In the genomic region with DNA sequence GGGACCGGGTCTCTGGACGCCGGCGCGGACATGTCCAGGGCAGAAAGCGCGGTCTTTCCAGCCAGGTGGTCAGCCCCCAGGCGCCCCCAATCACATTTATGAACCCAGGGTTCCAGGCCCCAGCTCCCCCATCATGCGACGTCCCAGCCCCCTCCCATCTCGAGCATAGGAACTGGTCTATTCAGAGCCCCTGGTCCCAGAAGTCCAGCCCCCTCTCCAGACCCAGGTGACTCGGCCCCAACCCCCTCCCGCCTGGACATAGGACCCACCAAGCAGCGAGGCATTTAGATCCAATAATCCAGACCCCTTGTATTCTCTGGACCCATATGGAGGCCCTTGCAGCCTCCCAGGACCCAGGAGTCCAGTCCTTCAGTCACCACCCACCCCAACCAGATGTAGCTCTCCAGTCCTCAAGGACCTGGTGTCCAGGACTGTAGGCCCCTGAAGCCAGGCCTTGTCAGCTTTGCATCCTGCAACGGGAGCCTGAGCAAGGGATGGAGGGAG, we compare ENCODE assay signal across 9 cellular contexts. TPM values are rescaled to one million over a fixed set of nuclear protein-coding genes. Genes with fewer than 3 reads are reported as not detected.
A peak's percentile ranks its signal among the peaks of the same experiment; 100 is the strongest.
DNase-seq lines count a peak whose midpoint lies in the region; ATAC-seq, FAIRE-seq and TF ChIP-seq lines count a peak whose summit lies in the region.
"Had no signal": no experiment of that assay in that cellular context is flagged by ENCODE, and none has a peak within 500 bp of the region (broad histone marks: within the 10 kb centered on the region; RNA-seq: fewer than 3 reads in every experiment).

No MANE protein-coding gene starts in this region.

- CTCF ChIA-PET in K562 (lab: Yijun Ruan, JAX; ENCODE audit: low intra/inter-chr PET ratio), result no interaction called here

- H3K4ac ChIP-seq in mesendoderm (ENCODE audit: low read depth, low read length), result no peak overlapping the region

- TF ChIP-seq CTCF in heart left ventricle (IDR thresholded peaks at IDR 0.05) (no peak), K562 (IDR thresholded peaks at IDR 0.05 in 2 of 3, conservative IDR thresholded peaks at IDR 0.05 in 1 of 3; ENCODE audit: insufficient read depth in 2 of 3, low read depth in 1 of 3, low read length in 3 of 3) (no peak), vagina (IDR thresholded peaks at IDR 0.05) (no peak)

- H3K18ac ChIP-seq in mesendoderm (ENCODE audit: low read length), result peak overlapping the region; percentile 7

- H3K27me3 ChIP-seq in heart left ventricle (peaks cover 0 to 25% (median 8%) of the 10 kb centered on the region in 9 donors), K562 (ENCODE audit: control insufficient read depth in 2 of 2, insufficient read depth in 2 of 2, low read length in 2 of 2) (peaks cover 0 to 5% of the 10 kb centered on the region in 2 experiments; a peak in 1 of 5 replicates), mesendoderm (ENCODE audit: insufficient read depth, low read length, poor library complexity) (no peaks in the 10 kb centered on the region), vagina (no peaks in the 10 kb centered on the region)

- TF ChIP-seq RAD21 in K562 (CRISPR knock-in tag; conservative IDR thresholded peaks at IDR 0.05 in 1 of 2, IDR thresholded peaks at IDR 0.05 in 1 of 2), result no peak

- H3K4me3 ChIP-seq in heart left ventricle, result peak overlapping the region; percentile 34 to 67 (median 56)
- H3K4me3 ChIP-seq in K562, result peak overlapping the region; percentile 36; the same call in 1 of the 2 replicates
- no peak overlapping the region for H3K4me3 ChIP-seq in mesendoderm (ENCODE audit: low read length)
- peak overlapping the region; percentile 43 to 64 for H3K4me3 ChIP-seq in vagina

- BruUV-seq in K562 (replicated peaks; lab: Mats Ljungman, UMichigan), result no TSS peak

- H3K9ac ChIP-seq in K562 (ENCODE audit: insufficient read depth in 1 of 2, low read depth in 2 of 2, low read length in 2 of 2) (no peak overlapping the region), mesendoderm (ENCODE audit: low read length) (peak overlapping the region; percentile 54)

- no peak overlapping the region for H4K5ac ChIP-seq in mesendoderm (ENCODE audit: low read length)

- 2% methylated on average over 11 to 15 of the region's 15 CpGs; no CpG with 5 or more reads in 1 of the 4 donors for WGBS in heart left ventricle, 4 donors
- 6% methylated on average over 7 of the region's 15 CpGs for WGBS in K562 (ENCODE audit: insufficient coverage, low coverage, missing lambda C conversion rate)
- WGBS in mesendoderm (ENCODE audit: extremely low coverage, insufficient coverage, low lambda C conversion rate), result no CpG with 5 or more reads among the region's 15 CpGs

- no peak overlapping the region; the same call in 1 of the 2 replicates for H3K4me2 ChIP-seq in K562 (ENCODE audit: insufficient read depth, low read length)
- peak overlapping the region; percentile 72 for H3K4me2 ChIP-seq in mesendoderm (ENCODE audit: low read length)

- no peaks in the 10 kb centered on the region for H3K9me3 ChIP-seq in heart left ventricle
- no peaks in the 10 kb centered on the region for H3K9me3 ChIP-seq in K562 (replicated peaks; ENCODE audit: control insufficient read depth, insufficient read depth, low read depth, low read length)
- H3K9me3 ChIP-seq in vagina, result no peaks in the 10 kb centered on the region

- no peaks in the 10 kb centered on the region for H3K9me1 ChIP-seq in K562 (ENCODE audit: control insufficient read depth, insufficient read depth, low read length)

- POLR2A ChIA-PET in K562 (lab: Yijun Ruan, JAX), result interaction anchor here (0.6 to 1.7 kb wide), 2 partner anchors 11 to 33 kb away, joined by 4 to 9 read pairs; no protein-coding TSS in a partner anchor

- no peaks in the 10 kb centered on the region for H3K79me1 ChIP-seq in mesendoderm (ENCODE audit: low read length)

- in situ Hi-C loops in K562 (cut with MboI), result no loop called here

- H3K79me2 ChIP-seq in K562 (ENCODE audit: control insufficient read depth, insufficient read depth, low read length) (no peaks in the 10 kb centered on the region), mesendoderm (ENCODE audit: control insufficient read depth, insufficient read depth, low read length) (no peaks in the 10 kb centered on the region)

- H2BK120ac ChIP-seq in mesendoderm (ENCODE audit: low read depth, low read length), result no peak overlapping the region

- peak overlapping the region; percentile 42 for H3K56ac ChIP-seq in mesendoderm (ENCODE audit: low read length)

- H3K36me3 ChIP-seq in heart left ventricle, result no peaks in the 10 kb centered on the region
- no peaks in the 10 kb centered on the region for H3K36me3 ChIP-seq in K562 (ENCODE audit: control insufficient read depth, insufficient read depth, low read length)
- H3K36me3 ChIP-seq in mesendoderm (ENCODE audit: control insufficient read depth, insufficient read depth, low read length), result no peaks in the 10 kb centered on the region
- H3K36me3 ChIP-seq in vagina, result no peaks in the 10 kb centered on the region

- intact Hi-C loops in heart left ventricle (cut with DNase I) (no loop called here), Right ventricle myocardium inferior (cut with DNase I) (no loop called here), K562 (cut with micrococcal nuclease) (no loop called here), vagina (cut with DNase I) (no loop called here)

- no peak overlapping the region; the same call in none of the 2 replicates for H2AFZ ChIP-seq in K562 (ENCODE audit: low read depth, low read length)

- no peak overlapping the region for H2BK5ac ChIP-seq in mesendoderm (ENCODE audit: low read length)

- DNase-seq in heart left ventricle, result no peak
- no peak for DNase-seq in Right ventricle myocardium inferior (ENCODE audit: missing footprints)
- no peak for DNase-seq in K562 (ENCODE audit: extremely low read depth in 1 of 4, low spot score in 3 of 4)
- no peak for DNase-seq in mesendoderm
- DNase-seq in vagina (ENCODE audit: extremely low spot score in 2 of 2), result no peak
- DNase-seq in NCI-H2029 treated with DMSO at 0.1 percent for 48 hours (lab: John Stamatoyannopoulos, UW), result no peak
- DNase-seq: KG1 had no signal

- H4K8ac ChIP-seq in mesendoderm (ENCODE audit: low read depth, low read length), result no peak overlapping the region

- H2BK15ac ChIP-seq in mesendoderm (replicated peaks; ENCODE audit: low read depth), result no peak overlapping the region

- peaks cover 0 to 26% (median 18%) of the 10 kb centered on the region in 12 donors for H3K4me1 ChIP-seq in heart left ventricle
- H3K4me1 ChIP-seq in K562 (replicated peaks in 1 of 2; ENCODE audit: control insufficient read depth in 2 of 2, insufficient read depth in 2 of 2, low read length in 2 of 2), result peaks cover 20 to 45% of the 10 kb centered on the region in 2 experiments
- H3K4me1 ChIP-seq in mesendoderm (ENCODE audit: control insufficient read depth, low read depth, low read length), result peaks cover 4% of the 10 kb centered on the region
- H3K4me1 ChIP-seq in vagina, result peaks cover 18% of the 10 kb centered on the region

- TF ChIP-seq POLR2A in heart left ventricle (IDR thresholded peaks at IDR 0.05) (no peak), K562 (conservative IDR thresholded peaks at IDR 0.05) (no peak), vagina (IDR thresholded peaks at IDR 0.05) (no peak)

- TF ChIP-seq EP300 in K562 (IDR thresholded peaks at IDR 0.05; ENCODE audit: low read length), result no peak

- peak overlapping the region in 1 of 12 donors; percentile 34 for H3K27ac ChIP-seq in heart left ventricle
- no peak overlapping the region for H3K27ac ChIP-seq in K562 (ENCODE audit: extremely low read depth, low read depth, low read length)
- H3K27ac ChIP-seq in mesendoderm (ENCODE audit: low read depth, low read length), result no peak overlapping the region
- H3K27ac ChIP-seq in vagina, result no peak overlapping the region

- H3K23ac ChIP-seq in mesendoderm (ENCODE audit: low read length), result no peak overlapping the region

- no peak for FAIRE-seq in K562 (lab: Jason Lieb, UNC)

- peaks cover 4% of the 10 kb centered on the region; the same call in 1 of the 2 replicates for H4K20me1 ChIP-seq in K562 (replicated peaks; ENCODE audit: control insufficient read depth, insufficient read depth, low read length)

- no peak for ATAC-seq in heart left ventricle
- no peak for ATAC-seq in Right ventricle myocardium inferior
- ATAC-seq in K562, result no peak
- no peak for ATAC-seq in GM18907 (IDR thresholded peaks at IDR 0.05; ENCODE audit: unreplicated experiment)
- ATAC-seq in GM18519 (IDR thresholded peaks at IDR 0.05; ENCODE audit: low FRiP score, unreplicated experiment), result no peak

- no peak overlapping the region for H2AK5ac ChIP-seq in mesendoderm (ENCODE audit: low read length)

RNA-seq across cellular contexts. Expression of a gene that starts 0.5 kb away (rescaled TPM):
- total RNA-seq in heart left ventricle, result 10 to 100 TPM in 8 of 9 donors, 1 to 10 TPM in 1; 8.9 to 44.3 (median 25.3) TPM
- 10 to 100 TPM in 1 of 2 donors, 1 to 10 TPM in 1; 2.1 to 19.0 TPM for polyA plus RNA-seq in heart left ventricle
- total RNA-seq in Right ventricle myocardium inferior, result 20.5 TPM
- 3.3 and 19.3 TPM in 2 replicates for total RNA-seq in K562 (2011; cell fraction: chromatin; rRNA removed; ENCODE audit: low replicate concordance)
- 8.6 and 11.2 TPM in 2 replicates for total RNA-seq in K562 (2011; cell fraction: nucleolus; rRNA removed)
- total RNA-seq in K562 (2011; cell fraction: nucleoplasm; rRNA removed), result 7.1 and 7.3 TPM in 2 replicates
- total RNA-seq in K562 (2014; rRNA removed), result 5.8 and 9.0 TPM in 2 replicates
- total RNA-seq in K562 (2014; rRNA removed; fragmentation: Illumina TruSeq; extraction: Trizol), result 2.3 and 3.0 TPM in 2 replicates
- 1.4 and 3.3 TPM in 2 replicates for total RNA-seq in K562 (2015; rRNA removed; fragmentation: Illumina TruSeq; extraction: Trizol)
- total RNA-seq in K562 (2021), result 6.9 and 9.9 TPM in 2 replicates
- 4.7 and 8.9 TPM in 2 replicates for polyA plus RNA-seq in K562 (2011; rRNA removed)
- polyA plus RNA-seq in K562 (2011; cell fraction: cytosol; rRNA removed), result 6.1 and 8.3 TPM in 2 replicates
- 16.1 and 16.8 TPM in 2 replicates for polyA plus RNA-seq in K562 (2011; cell fraction: nucleus; rRNA removed)
- polyA plus RNA-seq in K562 (2012), result 8.7 and 13.6 TPM in 2 replicates
- polyA plus RNA-seq in K562 (2014; fragmentation: Illumina TruSeq; extraction: Trizol), result 6.6 and 7.8 TPM in 2 replicates
- under 1 TPM; 0.69 to 0.87 TPM for polyA plus RNA-seq in K562 (2014; fragmentation: Nextera tagmentation; extraction: Ambion mirVana)
- 6.0 and 8.2 TPM in 2 replicates for polyA plus RNA-seq in K562 (2014; rRNA removed)
- 1.1 and 1.4 TPM in 2 replicates for polyA minus RNA-seq in K562 (2011; rRNA and poly(A)+ RNA removed)
- 2.1 and 4.9 TPM in 2 replicates for polyA minus RNA-seq in K562 (2011; cell fraction: cytosol; rRNA and poly(A)+ RNA removed)
- 4.7 and 6.4 TPM in 2 replicates for polyA minus RNA-seq in K562 (2011; cell fraction: nucleus; rRNA and poly(A)+ RNA removed)
- 8.0 TPM for polyA plus RNA-seq in mesendoderm (2013, experiment 1 of 2)
- 7.9 TPM for polyA plus RNA-seq in mesendoderm (2013, experiment 2 of 2)
- total RNA-seq in vagina, result 1.5 TPM

RNA-seq across cellular contexts. Expression of a gene that starts 12.2 kb away (rescaled TPM):
- total RNA-seq in heart left ventricle, result under 1 TPM in 1 of 9 donors, not detected in 8; 0.77 TPM
- not detected for polyA plus RNA-seq in heart left ventricle
- total RNA-seq in Right ventricle myocardium inferior, result not detected
- 0.42 TPM in 1 of 2 replicates, not detected in the other for total RNA-seq in K562 (2011; cell fraction: chromatin; rRNA removed; ENCODE audit: low replicate concordance)
- 0.26 and 0.50 TPM in 2 replicates for total RNA-seq in K562 (2011; cell fraction: nucleolus; rRNA removed)
- total RNA-seq in K562 (2011; cell fraction: nucleoplasm; rRNA removed), result 0.15 and 0.23 TPM in 2 replicates
- not detected in 2 replicates for total RNA-seq in K562 (2014; rRNA removed)
- total RNA-seq in K562 (2014; rRNA removed; fragmentation: Illumina TruSeq; extraction: Trizol), result not detected in 2 replicates
- 0.04 and 0.07 TPM in 2 replicates for total RNA-seq in K562 (2015; rRNA removed; fragmentation: Illumina TruSeq; extraction: Trizol)
- total RNA-seq in K562 (2021), result 0.09 and 0.16 TPM in 2 replicates
- polyA plus RNA-seq in K562 (2011; rRNA removed), result 0.08 and 0.10 TPM in 2 replicates
- polyA plus RNA-seq in K562 (2011; cell fraction: cytosol; rRNA removed), result 0.07 and 0.13 TPM in 2 replicates
- 0.22 and 0.41 TPM in 2 replicates for polyA plus RNA-seq in K562 (2011; cell fraction: nucleus; rRNA removed)
- 0.05 and 0.11 TPM in 2 replicates for polyA plus RNA-seq in K562 (2012)
- polyA plus RNA-seq in K562 (2014; fragmentation: Illumina TruSeq; extraction: Trizol), result 0.04 TPM in 1 of 2 replicates, not detected in the other
- under 1 TPM in 1 of 2 experiments, not detected in 1; 0.01 TPM for polyA plus RNA-seq in K562 (2014; fragmentation: Nextera tagmentation; extraction: Ambion mirVana)
- polyA plus RNA-seq in K562 (2014; rRNA removed), result 0.11 and 0.12 TPM in 2 replicates
- polyA minus RNA-seq in K562 (2011; rRNA and poly(A)+ RNA removed), result 0.07 TPM in 1 of 2 replicates, not detected in the other
- not detected in 2 replicates for polyA minus RNA-seq in K562 (2011; cell fraction: cytosol; rRNA and poly(A)+ RNA removed)
- 0.13 TPM in 1 of 2 replicates, not detected in the other for polyA minus RNA-seq in K562 (2011; cell fraction: nucleus; rRNA and poly(A)+ RNA removed)
- 1.2 TPM for polyA plus RNA-seq in mesendoderm (2013, experiment 1 of 2)
- 1.2 TPM for polyA plus RNA-seq in mesendoderm (2013, experiment 2 of 2)
- not detected for total RNA-seq in vagina

RNA-seq across cellular contexts. Expression of a gene that starts 16.6 kb away (rescaled TPM):
- 1 to 10 TPM in 1 of 9 donors, not detected in 8; 1.0 TPM for total RNA-seq in heart left ventricle
- not detected for polyA plus RNA-seq in heart left ventricle
- total RNA-seq in Right ventricle myocardium inferior, result not detected
- total RNA-seq in K562 (2011; cell fraction: chromatin; rRNA removed; ENCODE audit: low replicate concordance), result 0.32 TPM in 1 of 2 replicates, not detected in the other
- 0.17 and 0.39 TPM in 2 replicates for total RNA-seq in K562 (2011; cell fraction: nucleolus; rRNA removed)
- total RNA-seq in K562 (2011; cell fraction: nucleoplasm; rRNA removed), result not detected in 2 replicates
- 0.23 TPM in 1 of 2 replicates, not detected in the other for total RNA-seq in K562 (2014; rRNA removed)
- total RNA-seq in K562 (2014; rRNA removed; fragmentation: Illumina TruSeq; extraction: Trizol), result not detected in 2 replicates
- not detected in 2 replicates for total RNA-seq in K562 (2015; rRNA removed; fragmentation: Illumina TruSeq; extraction: Trizol)
- 0.04 TPM in 1 of 2 replicates, not detected in the other for total RNA-seq in K562 (2021)
- polyA plus RNA-seq in K562 (2011; rRNA removed), result 0.01 and 0.12 TPM in 2 replicates
- polyA plus RNA-seq in K562 (2011; cell fraction: cytosol; rRNA removed), result 0.04 TPM in 1 of 2 replicates, not detected in the other
- polyA plus RNA-seq in K562 (2011; cell fraction: nucleus; rRNA removed), result 0.10 and 0.21 TPM in 2 replicates
- polyA plus RNA-seq in K562 (2012), result 0.12 and 3.3 TPM in 2 replicates
- not detected in 2 replicates for polyA plus RNA-seq in K562 (2014; fragmentation: Illumina TruSeq; extraction: Trizol)
- not detected for polyA plus RNA-seq in K562 (2014; fragmentation: Nextera tagmentation; extraction: Ambion mirVana)
- polyA plus RNA-seq in K562 (2014; rRNA removed), result 0.03 and 0.28 TPM in 2 replicates
- polyA minus RNA-seq in K562 (2011; rRNA and poly(A)+ RNA removed), result not detected in 2 replicates
- not detected in 2 replicates for polyA minus RNA-seq in K562 (2011; cell fraction: cytosol; rRNA and poly(A)+ RNA removed)
- polyA minus RNA-seq in K562 (2011; cell fraction: nucleus; rRNA and poly(A)+ RNA removed), result not detected in 2 replicates
- 0.06 TPM for polyA plus RNA-seq in mesendoderm (2013, experiment 1 of 2)
- polyA plus RNA-seq in mesendoderm (2013, experiment 2 of 2), result 0.18 TPM
- not detected for total RNA-seq in vagina

RNA-seq across cellular contexts. Expression of a gene that starts 31.5 kb away (rescaled TPM):
- total RNA-seq in heart left ventricle (10 to 100 TPM in 1 of 9 donors, 1 to 10 TPM in 7, under 1 TPM in 1; 0.79 to 12.3 (median 3.0) TPM), Right ventricle myocardium inferior (2.1 TPM), K562 (2014; rRNA removed) (8.9 and 12.9 TPM in 2 replicates), K562 (2014; rRNA removed; fragmentation: Illumina TruSeq; extraction: Trizol) (1.7 and 2.9 TPM in 2 replicates), K562 (2015; rRNA removed; fragmentation: Illumina TruSeq; extraction: Trizol) (6.6 and 7.1 TPM in 2 replicates), K562 (2021) (9.3 and 10.0 TPM in 2 replicates), vagina (15.7 TPM)
- polyA plus RNA-seq in heart left ventricle (1 to 10 TPM; 2.8 to 3.1 TPM), K562 (2011; rRNA removed) (3.3 and 6.8 TPM in 2 replicates), K562 (2014; fragmentation: Illumina TruSeq; extraction: Trizol) (3.6 and 4.1 TPM in 2 replicates), K562 (2014; fragmentation: Nextera tagmentation; extraction: Ambion mirVana) (under 1 TPM; 0.65 to 0.92 TPM), K562 (2014; rRNA removed) (6.3 and 8.9 TPM in 2 replicates)
- total RNA-seq in K562 (2011; cell fraction: chromatin; rRNA removed; ENCODE audit: low replicate concordance), result 15.7 and 63.9 TPM in 2 replicates
- total RNA-seq in K562 (2011; cell fraction: nucleolus; rRNA removed), result 48.6 and 61.0 TPM in 2 replicates
- 27.9 and 29.7 TPM in 2 replicates for total RNA-seq in K562 (2011; cell fraction: nucleoplasm; rRNA removed)
- polyA plus RNA-seq in K562 (2011; cell fraction: cytosol; rRNA removed), result 5.3 and 6.4 TPM in 2 replicates
- 43.9 and 60.1 TPM in 2 replicates for polyA plus RNA-seq in K562 (2011; cell fraction: nucleus; rRNA removed)
- 2.7 and 5.6 TPM in 2 replicates for polyA plus RNA-seq in K562 (2012)
- 3.2 and 6.3 TPM in 2 replicates for polyA minus RNA-seq in K562 (2011; rRNA and poly(A)+ RNA removed)
- 10.9 and 12.1 TPM in 2 replicates for polyA minus RNA-seq in K562 (2011; cell fraction: cytosol; rRNA and poly(A)+ RNA removed)
- 20.7 and 27.1 TPM in 2 replicates for polyA minus RNA-seq in K562 (2011; cell fraction: nucleus; rRNA and poly(A)+ RNA removed)
- polyA plus RNA-seq in mesendoderm (2013, experiment 1 of 2), result 5.1 TPM
- 5.1 TPM for polyA plus RNA-seq in mesendoderm (2013, experiment 2 of 2)

RNA-seq across cellular contexts. Expression of a gene that starts 33.5 kb away (rescaled TPM):
- 10 to 100 TPM in 2 of 9 donors, 1 to 10 TPM in 6, not detected in 1; 2.3 to 31.7 (median 4.7) TPM for total RNA-seq in heart left ventricle
- 10 to 100 TPM in 1 of 2 donors, 1 to 10 TPM in 1; 3.2 to 10.1 TPM for polyA plus RNA-seq in heart left ventricle
- 6.3 TPM for total RNA-seq in Right ventricle myocardium inferior
- 1.0 TPM in 1 of 2 replicates, not detected in the other for total RNA-seq in K562 (2011; cell fraction: chromatin; rRNA removed; ENCODE audit: low replicate concordance)
- 1.7 and 2.2 TPM in 2 replicates for total RNA-seq in K562 (2011; cell fraction: nucleolus; rRNA removed)
- total RNA-seq in K562 (2011; cell fraction: nucleoplasm; rRNA removed), result 0.81 and 2.4 TPM in 2 replicates
- not detected in 2 replicates for total RNA-seq in K562 (2014; rRNA removed)
- total RNA-seq in K562 (2014; rRNA removed; fragmentation: Illumina TruSeq; extraction: Trizol), result 0.29 TPM in 1 of 2 replicates, not detected in the other
- 0.65 and 0.94 TPM in 2 replicates for total RNA-seq in K562 (2015; rRNA removed; fragmentation: Illumina TruSeq; extraction: Trizol)
- total RNA-seq in K562 (2021), result 0.47 and 1.6 TPM in 2 replicates
- 1.3 and 1.9 TPM in 2 replicates for polyA plus RNA-seq in K562 (2011; rRNA removed)
- 1.4 and 17.5 TPM in 2 replicates for polyA plus RNA-seq in K562 (2011; cell fraction: cytosol; rRNA removed)
- polyA plus RNA-seq in K562 (2011; cell fraction: nucleus; rRNA removed), result 0.86 and 1.3 TPM in 2 replicates
- polyA plus RNA-seq in K562 (2012), result 1.2 and 1.6 TPM in 2 replicates
- polyA plus RNA-seq in K562 (2014; fragmentation: Illumina TruSeq; extraction: Trizol), result not detected in 2 replicates
- polyA plus RNA-seq in K562 (2014; fragmentation: Nextera tagmentation; extraction: Ambion mirVana), result 1 to 10 TPM in 1 of 2 experiments, under 1 TPM in 1; 0.95 to 1.0 TPM
- 1.1 and 1.9 TPM in 2 replicates for polyA plus RNA-seq in K562 (2014; rRNA removed)
- polyA minus RNA-seq in K562 (2011; rRNA and poly(A)+ RNA removed), result 1.7 TPM in 1 of 2 replicates, not detected in the other
- polyA minus RNA-seq in K562 (2011; cell fraction: cytosol; rRNA and poly(A)+ RNA removed), result 1.8 TPM in 1 of 2 replicates, not detected in the other
- not detected in 2 replicates for polyA minus RNA-seq in K562 (2011; cell fraction: nucleus; rRNA and poly(A)+ RNA removed)
- 3.3 TPM for polyA plus RNA-seq in mesendoderm (2013, experiment 1 of 2)
- polyA plus RNA-seq in mesendoderm (2013, experiment 2 of 2), result 3.4 TPM
- 9.1 TPM for total RNA-seq in vagina
